ENCODE assay signal across 8 cellular contexts in genomic region chrX:150761819-150762216, GRCh38.
"Had no signal": no experiment of that assay in that cellular context is flagged by ENCODE, and none has a peak within 500 bp of the region (broad histone marks: within the 10 kb centered on the region; RNA-seq: fewer than 3 reads in every experiment).

No MANE protein-coding gene starts in this region.

- H3K9me3 ChIP-seq: HAP-1 had no signal

- H2AFZ ChIP-seq: GM23248, GM23338 had no signal

- ATAC-seq: HCT116 had no signal

- H3K4me2 ChIP-seq: GM23338 had no signal

- H3K9me3 Mint-ChIP-seq: GM23338, HFFc6 had no signal

- H3K27ac ChIP-seq: GM23248 had no signal

- DNase-seq: GM23248, GOT3, H9, HCEC 1CT, HFFc6 had no signal

- H3K27ac Mint-ChIP-seq: GM23338, H9, HFFc6 had no signal

- H3K4me3 Mint-ChIP-seq: GM23338, H9, HFFc6 had no signal

- H3K4me1 ChIP-seq: HAP-1 had no signal

- H3K4me3 ChIP-seq: GM23248, GM23338, HAP-1 had no signal
